8 cellular contexts compared by ENCODE assay signal in the genomic region with DNA sequence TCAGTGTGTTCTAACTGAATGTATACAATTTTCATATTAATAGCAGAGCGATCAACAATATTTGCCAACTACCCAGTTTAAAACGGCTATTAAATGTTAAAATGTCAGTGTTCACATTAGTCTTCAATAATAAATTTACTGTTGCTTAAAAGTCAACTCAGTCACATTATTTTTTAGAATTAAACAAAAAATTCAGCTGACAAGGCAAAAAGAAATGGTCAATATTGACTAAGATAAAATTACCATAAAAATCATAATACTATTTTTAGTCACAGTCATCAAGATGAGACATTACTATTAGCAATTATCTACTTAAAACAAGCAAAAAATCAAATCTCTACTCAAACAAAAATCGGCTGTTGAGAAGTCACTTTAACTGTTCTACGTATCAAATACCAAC. TPM values are rescaled to one million over a fixed set of nuclear protein-coding genes. Genes with fewer than 3 reads are reported as not detected.
DNase-seq lines count a peak whose midpoint lies in the region; ATAC-seq lines count a peak whose summit lies in the region.

No MANE protein-coding gene starts in this region.

- no peaks in the 10 kb centered on the region for H3K27me3 Mint-ChIP-seq in central memory CD8-positive, alpha-beta T cell

- peaks cover 5% of the 10 kb centered on the region for H3K9me3 Mint-ChIP-seq in central memory CD8-positive, alpha-beta T cell

- H3K27ac ChIP-seq in ACC112 (ENCODE audit: low read depth, low read length): peak overlapping the region; percentile 89
- H3K27ac ChIP-seq in HUES64 (ENCODE audit: low read depth, low read length): no peak overlapping the region
- peak overlapping the region; percentile 96 for H3K27ac ChIP-seq in muscle layer of duodenum (ENCODE audit: low read length)

- H3K27me3 ChIP-seq in ACC112 (ENCODE audit: insufficient read depth, low read length): no peaks in the 10 kb centered on the region
- H3K27me3 ChIP-seq in HUES64 (ENCODE audit: insufficient read depth, low read length): no peaks in the 10 kb centered on the region
- H3K27me3 ChIP-seq in muscle layer of duodenum (ENCODE audit: low read depth, low read length): no peaks in the 10 kb centered on the region

- H3K4me1 ChIP-seq in ACC112 (ENCODE audit: control insufficient read depth, insufficient read depth, low read length, unreplicated experiment) (peaks cover 13% of the 10 kb centered on the region), HUES64 (ENCODE audit: insufficient read depth, low read length) (peaks cover 7% of the 10 kb centered on the region), muscle layer of duodenum (ENCODE audit: control insufficient read depth in 1 of 2, insufficient read depth in 2 of 2, low read length in 2 of 2) (peaks cover 4 to 35% of the 10 kb centered on the region in 2 donors)

- H3K4me3 ChIP-seq in ACC112 (ENCODE audit: low read depth, low read length) (peak overlapping the region; percentile 93), HUES64 (ENCODE audit: low read length) (peak overlapping the region; percentile 80), muscle layer of duodenum (ENCODE audit: low read depth in 1 of 2, low read length in 2 of 2) (peak overlapping the region; percentile 83 to 96)

- H3K4me3 Mint-ChIP-seq in central memory CD8-positive, alpha-beta T cell: peak overlapping the region; percentile 92

- H3K27ac Mint-ChIP-seq in central memory CD8-positive, alpha-beta T cell (ENCODE audit: low read depth): peak overlapping the region; percentile 98

- H3K36me3 Mint-ChIP-seq in central memory CD8-positive, alpha-beta T cell (ENCODE audit: insufficient read depth): peaks cover 18% of the 10 kb centered on the region

- no peak for DNase-seq in central memory CD8-positive, alpha-beta T cell (ENCODE audit: low spot score in 2 of 2)
- DNase-seq in kidney glomerular epithelial cell (lab: John Stamatoyannopoulos, UW) (no peak), HuH-7 (ENCODE audit: low spot score) (no peak), activated gamma-delta T cell (lab: John Stamatoyannopoulos, UW) (no peak)

- 29% methylated on average over 3 of the region's 4 CpGs for WGBS in HUES64

- no peak overlapping the region for H2AFZ ChIP-seq in ACC112 (ENCODE audit: low read length, unreplicated experiment)

- peaks cover 44% of the 10 kb centered on the region for H3K4me1 Mint-ChIP-seq in central memory CD8-positive, alpha-beta T cell

- H3K36me3 ChIP-seq in ACC112 (ENCODE audit: insufficient read depth, low read length) (peaks cover 3% of the 10 kb centered on the region; the same call in 1 of the 2 replicates), HUES64 (ENCODE audit: insufficient read depth, low read length) (0 out of 2 replicates have a peak, but pooled peaks cover 7% of the 10 kb centered on the region), muscle layer of duodenum (ENCODE audit: control insufficient read depth in 1 of 2, insufficient read depth in 2 of 2, low read length in 2 of 2) (peaks cover 0 to 6% of the 10 kb centered on the region in 2 donors)

- ATAC-seq in central memory CD8-positive, alpha-beta T cell (replicated peaks; ENCODE audit: extremely low read depth, poor library complexity, severe bottlenecking): no peak
- ATAC-seq in HG02678 (IDR thresholded peaks at IDR 0.05; ENCODE audit: unreplicated experiment): no peak

- H3K9ac ChIP-seq in HUES64 (ENCODE audit: low read depth, low read length): peak overlapping the region; percentile 96

- H3K79me2 ChIP-seq in ACC112 (ENCODE audit: control insufficient read depth, insufficient read depth, low read length, unreplicated experiment): peaks cover 72% of the 10 kb centered on the region

- H3K9me3 ChIP-seq in HUES64 (ENCODE audit: insufficient read depth, low read depth, low read length): no peaks in the 10 kb centered on the region
- H3K9me3 ChIP-seq in muscle layer of duodenum (ENCODE audit: control insufficient read depth in 1 of 2, low read length in 2 of 2): no peaks in the 10 kb centered on the region

RNA-seq across cellular contexts. Expression of a gene that starts 1.5 kb away (rescaled TPM):
- 10.5 TPM for polyA plus RNA-seq in HUES64 (2013, experiment 1 of 2)
- 14.3 TPM for polyA plus RNA-seq in HUES64 (2013, experiment 2 of 2)

RNA-seq across cellular contexts. Expression of a gene that starts 58.0 kb away (rescaled TPM):
- 11.1 TPM for polyA plus RNA-seq in HUES64 (2013, experiment 1 of 2)
- 15.5 TPM for polyA plus RNA-seq in HUES64 (2013, experiment 2 of 2)
